23 cellular contexts compared by ENCODE assay signal in genomic region chr9:114209151-114209550, GRCh38. TPM values are rescaled to one million over a fixed set of nuclear protein-coding genes. Genes with fewer than 3 reads are reported as not detected.
"Had no signal": no experiment of that assay in that cellular context is flagged by ENCODE, and none has a peak within 500 bp of the region (broad histone marks: within the 10 kb centered on the region; RNA-seq: fewer than 3 reads in every experiment).

No MANE protein-coding gene starts in this region.

- H3K27ac ChIP-seq: KMS-11, SJSA1, SK-N-MC had no signal

- H3K27ac Mint-ChIP-seq: IgD-negative memory B cell had no signal

- H3K9me3 ChIP-seq: SJSA1 had no signal

- ATAC-seq: K562 had no signal

- H3K9ac ChIP-seq: KMS-11 had no signal

- DNase-seq: Kasumi-1, MV-4-11, NCI-H1048, NCI-H1105, NCI-H1417, NCI-H1436 treated with DMSO at 0.1 percent for 48 hours, NCI-H1694, NCI-H187 treated with DMSO at 0.1 percent for 48 hours, NCI-H2029 treated with DMSO at 0.1 percent for 48 hours, NCI-H2107, NCI-H2227 treated with DMSO at 0.1 percent for 48 hours, NCI-H524, NCI-H526 treated with DMSO at 0.1 percent for 48 hours, NCI-H748 treated with DMSO at 0.1 percent for 48 hours, Right ventricle myocardium superior, RPMI8226, SIG-M5 had no signal

- H3K9me3 Mint-ChIP-seq: IgD-negative memory B cell had no signal

- FAIRE-seq: K562, RCC 7860 had no signal

- H3K4me2 ChIP-seq: KMS-11 had no signal

- H3K4me3 ChIP-seq: K562, SJSA1, SK-N-MC had no signal

- H3K36me3 Mint-ChIP-seq: IgD-negative memory B cell had no signal

- H3K4me1 Mint-ChIP-seq: IgD-negative memory B cell had no signal

- H3K27me3 ChIP-seq: SJSA1 had no signal

RNA-seq across cellular contexts. Expression of gene COL27A1, which starts 53.8 kb away (rescaled TPM):
- polyA plus RNA-seq: IgD-negative memory B cell, K562 had no signal
